Comparison of ENCODE assay signal across 8 cellular contexts in genomic region chr15:45036812-45037781, GRCh38. TPM values are rescaled to one million over a fixed set of nuclear protein-coding genes. Genes with fewer than 3 reads are reported as not detected.
DNase-seq lines count a peak whose midpoint lies in the region; ATAC-seq and TF ChIP-seq lines count a peak whose summit lies in the region.
"Not testable (repeated sequence)": the region's sequence is repeated elsewhere in the genome, so short reads cannot be mapped to it uniquely, and the experiment has no call there.

No MANE protein-coding gene starts in this region.

- TF ChIP-seq POLR2A in HCT116 (IDR thresholded peaks at IDR 0.05; ENCODE audit: borderline replicate concordance, extremely low read depth, insufficient read depth, insufficient read length): not testable (repeated sequence)

- not testable (repeated sequence) for H3K9ac ChIP-seq in HCT116 (ENCODE audit: low read length)

- not testable (repeated sequence) for H4K20me1 ChIP-seq in HCT116 (ENCODE audit: insufficient read depth)

- H3K4me3 ChIP-seq in HCT116 (replicated peaks in 1 of 2; ENCODE audit: low read depth in 1 of 2, low read length in 2 of 2); SJCRH30; fibroblast of mammary gland (ENCODE audit: control insufficient read depth, low read depth, low read length): not testable (repeated sequence)

- not testable (repeated sequence) for H3K27me3 ChIP-seq in HCT116 (ENCODE audit: insufficient read depth, low read length); SJCRH30

- peak; percentile 59 to 87 (median 69); a peak in 5 of 6 replicates for TF ChIP-seq CTCF in HCT116 (IDR thresholded peaks at IDR 0.05 in 2 of 3, conservative IDR thresholded peaks at IDR 0.05 in 1 of 3; ENCODE audit: borderline replicate concordance in 1 of 3, insufficient read depth in 1 of 3, low read depth in 2 of 3, low read length in 2 of 3)
- TF ChIP-seq CTCF in fibroblast of mammary gland (conservative IDR thresholded peaks at IDR 0.05; ENCODE audit: control insufficient read depth, insufficient read depth, low read depth, low read length): peak; percentile 85
- TF ChIP-seq CTCF in nephron progenitor cell (IDR thresholded peaks at IDR 0.05): peak; percentile 79

- H3K4me1 ChIP-seq in HCT116 (ENCODE audit: control insufficient read depth in 1 of 2, insufficient read depth in 2 of 2, low read length in 2 of 2); SJCRH30: not testable (repeated sequence)

- H3K27ac Mint-ChIP-seq in activated T-helper 17 cell treated with anti-CD3 and anti-CD28 coated beads, Interleukin-2, amount 50 U/mL, for 72 hours; nephron progenitor cell; stimulated activated effector memory CD8-positive, alpha-beta T cell treated with anti-CD3 and anti-CD28 coated beads, Interleukin-12 subunit alpha, Interleukin-12 subunit beta, amount 100 ng/mL, for 72 hours: not testable (repeated sequence)

- H3K27ac ChIP-seq in HCT116 (ENCODE audit: low read depth, low read length): not testable (repeated sequence)
- peak overlapping the region; percentile 36; the same call in 1 of the 2 replicates for H3K27ac ChIP-seq in SJCRH30

- H3K27me3 Mint-ChIP-seq in activated T-helper 17 cell treated with anti-CD3 and anti-CD28 coated beads, Interleukin-2, amount 50 U/mL, for 72 hours; nephron progenitor cell (ENCODE audit: low read depth, poor library complexity): not testable (repeated sequence)

- not testable (repeated sequence) for H3K9me2 ChIP-seq in HCT116 (ENCODE audit: insufficient read depth)

- DNase-seq in Daoy (ENCODE audit: low read depth) (peak; percentile 73), HCT116 (ENCODE audit: low read depth, low spot score) (peak; percentile 16), NCI-H1092 (lab: John Stamatoyannopoulos, UW) (peak; percentile 50), SJCRH30 (peak; percentile 87 to 95), fibroblast of mammary gland (ENCODE audit: low read depth) (peak; percentile 61), nephron progenitor cell (peak; percentile 76)
- peak; percentile 55 to 78 for DNase-seq in stimulated activated effector memory CD8-positive, alpha-beta T cell treated with anti-CD3 and anti-CD28 coated beads, Interleukin-12 subunit alpha, Interleukin-12 subunit beta, amount 100 ng/mL, for 72 hours (ENCODE audit: low spot score in 2 of 2)

- intact Hi-C loops in HCT116 (cut with micrococcal nuclease): loop anchor here (2.0 kb wide), 2 partner anchors 68 to 184 kb away; no protein-coding TSS in a partner anchor

- BruUV-seq in HCT116 (replicated peaks; lab: Mats Ljungman, UMichigan): not testable (repeated sequence)

- H3K9me3 ChIP-seq in HCT116 (ENCODE audit: control insufficient read depth in 1 of 2, insufficient read depth in 1 of 2, low read depth in 1 of 2, low read length in 2 of 2); SJCRH30 (replicated peaks): not testable (repeated sequence)

- peak; percentile 74 for TF ChIP-seq RAD21 in HCT116 (IDR thresholded peaks at IDR 0.05; ENCODE audit: low read depth)

- RAD21 ChIA-PET in HCT116 (lab: Charles Lee; ENCODE audit: low non-redundant PET in 1 of 2, low total read pairs in 2 of 2, uncharacterized antibody in 2 of 2, unreplicated experiment in 2 of 2): not testable (repeated sequence)

- H3K36me3 ChIP-seq in HCT116 (ENCODE audit: control insufficient read depth in 1 of 2, insufficient read depth in 2 of 2, low read length in 2 of 2); SJCRH30: not testable (repeated sequence)

- CTCF ChIA-PET in HCT116 (lab: Charles Lee): interaction anchor here (1.4 to 2.1 kb wide), 5 partner anchors 59 to 184 kb away, joined by 3 to 11 read pairs (median 6); no protein-coding TSS in a partner anchor

- H2AFZ ChIP-seq in HCT116 (ENCODE audit: low read depth, low read length, poor library complexity, severe bottlenecking): not testable (repeated sequence)

- not testable (repeated sequence) for H3K79me2 ChIP-seq in HCT116 (ENCODE audit: insufficient read depth, low read length)

- H3K36me3 Mint-ChIP-seq in activated T-helper 17 cell treated with anti-CD3 and anti-CD28 coated beads, Interleukin-2, amount 50 U/mL, for 72 hours (ENCODE audit: low read depth); stimulated activated effector memory CD8-positive, alpha-beta T cell treated with anti-CD3 and anti-CD28 coated beads, Interleukin-12 subunit alpha, Interleukin-12 subunit beta, amount 100 ng/mL, for 72 hours: not testable (repeated sequence)
- H3K36me3 Mint-ChIP-seq in nephron progenitor cell (ENCODE audit: low read depth): peaks cover 33% of the 10 kb centered on the region

- POLR2A ChIA-PET in HCT116 (lab: Charles Lee): interaction anchor here (1.1 kb wide), 1 partner anchor 69 kb away, joined by 3 read pairs; no protein-coding TSS in a partner anchor

- H3K4me1 Mint-ChIP-seq in activated T-helper 17 cell treated with anti-CD3 and anti-CD28 coated beads, Interleukin-2, amount 50 U/mL, for 72 hours: not testable (repeated sequence)
- peaks cover 32% of the 10 kb centered on the region for H3K4me1 Mint-ChIP-seq in nephron progenitor cell
- peaks cover 16% of the 10 kb centered on the region for H3K4me1 Mint-ChIP-seq in stimulated activated effector memory CD8-positive, alpha-beta T cell treated with anti-CD3 and anti-CD28 coated beads, Interleukin-12 subunit alpha, Interleukin-12 subunit beta, amount 100 ng/mL, for 72 hours

- H3K9me3 Mint-ChIP-seq in activated T-helper 17 cell treated with anti-CD3 and anti-CD28 coated beads, Interleukin-2, amount 50 U/mL, for 72 hours; nephron progenitor cell; stimulated activated effector memory CD8-positive, alpha-beta T cell treated with anti-CD3 and anti-CD28 coated beads, Interleukin-12 subunit alpha, Interleukin-12 subunit beta, amount 100 ng/mL, for 72 hours: not testable (repeated sequence)

- peak; percentile 94 for ATAC-seq in HCT116
- peak; percentile 83 for ATAC-seq in activated T-helper 17 cell treated with anti-CD3 and anti-CD28 coated beads, Interleukin-2, amount 50 U/mL, for 72 hours (replicated peaks)
- ATAC-seq in stimulated activated effector memory CD8-positive, alpha-beta T cell treated with anti-CD3 and anti-CD28 coated beads, Interleukin-12 subunit alpha, Interleukin-12 subunit beta, amount 100 ng/mL, for 72 hours: peak; percentile 90

- not testable (repeated sequence) for H3K4me2 ChIP-seq in HCT116 (ENCODE audit: low read length)

- not testable (repeated sequence) for H3K4me3 Mint-ChIP-seq in activated T-helper 17 cell treated with anti-CD3 and anti-CD28 coated beads, Interleukin-2, amount 50 U/mL, for 72 hours; nephron progenitor cell; stimulated activated effector memory CD8-positive, alpha-beta T cell treated with anti-CD3 and anti-CD28 coated beads, Interleukin-12 subunit alpha, Interleukin-12 subunit beta, amount 100 ng/mL, for 72 hours

RNA-seq across cellular contexts. Expression of gene SORD, which starts 14.1 kb away (rescaled TPM):
- total RNA-seq in Daoy (2014; rRNA removed; shearing (Covaris generic)): 52.6 and 55.1 TPM in 2 replicates
- 116 TPM for total RNA-seq in HCT116 (2021; ENCODE audit: unreplicated experiment)
- 80.3 and 90.7 TPM in 2 replicates for polyA plus RNA-seq in HCT116 (2012)
- 48.8 and 49.5 TPM in 2 replicates for total RNA-seq in SJCRH30 (2014; rRNA removed; shearing (Covaris generic))
- 10 to 100 TPM; 15.2 to 15.6 TPM for total RNA-seq in activated T-helper 17 cell treated with anti-CD3 and anti-CD28 coated beads, Interleukin-2, amount 50 U/mL, for 72 hours

Comparison
In these comparisons a context has a peak if more than half of its experiments do, and no peak if none do; other contexts are left out.
1. DNase-seq: peak in every context shown above with its lines; median percentile 91 in SJCRH30; 76 in nephron progenitor cell; 73 in Daoy; 66 in stimulated activated effector memory CD8-positive, alpha-beta T cell treated with anti-CD3 and anti-CD28 coated beads, Interleukin-12 subunit alpha, Interleukin-12 subunit beta, amount 100 ng/mL, for 72 hours; 61 in fibroblast of mammary gland; 50 in NCI-H1092; 16 in HCT116.